22 cellular contexts compared by ENCODE assay signal in the genomic region with DNA sequence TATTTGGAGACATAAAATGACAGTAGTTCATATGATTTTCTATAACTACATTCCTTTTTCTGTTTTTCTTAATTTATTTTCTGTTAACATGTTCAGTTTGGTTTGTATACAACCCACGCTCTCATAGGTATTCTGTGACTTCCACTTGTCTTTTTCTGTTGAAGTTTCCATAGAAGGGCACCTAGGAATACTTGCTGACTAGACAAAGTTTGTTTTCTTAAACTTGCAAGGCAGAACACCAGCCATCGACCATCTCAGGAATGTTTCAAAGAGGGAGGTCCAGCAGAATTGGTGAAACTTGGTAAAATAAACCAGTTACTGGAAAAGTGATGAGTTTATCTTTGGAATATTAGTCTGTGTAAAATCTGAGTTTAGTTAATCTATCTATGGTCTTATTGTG.
DNase-seq lines count a peak whose midpoint lies in the region; ATAC-seq, FAIRE-seq and TF ChIP-seq lines count a peak whose summit lies in the region.
"Had no signal": no experiment of that assay in that cellular context is flagged by ENCODE, and none has a peak within 500 bp of the region (broad histone marks: within the 10 kb centered on the region; RNA-seq: fewer than 3 reads in every experiment).

No MANE protein-coding gene starts in this region.

- FAIRE-seq in HepG2 (lab: Jason Lieb, UNC) (no peak), H1 (lab: Jason Lieb, UNC) (no peak)
- FAIRE-seq: D721Med, GM12891, GM19239 had no signal

- H3K79me2 ChIP-seq in HepG2 (ENCODE audit: insufficient read depth, low read length) (no peaks in the 10 kb centered on the region), OCI-LY3 (ENCODE audit: low read length) (no peaks in the 10 kb centered on the region), H1 (ENCODE audit: control insufficient read depth in 1 of 2, insufficient read depth in 2 of 2, low read length in 2 of 2) (no peaks in the 10 kb centered on the region)

- H3K9me3 ChIP-seq in HepG2 (ENCODE audit: low read length) (no peaks in the 10 kb centered on the region), right lobe of liver (no peaks in the 10 kb centered on the region), OCI-LY3 (ENCODE audit: insufficient read depth, low read length) (no peaks in the 10 kb centered on the region), H1 (ENCODE audit: insufficient read depth in 2 of 2, low read depth in 1 of 2, low read length in 1 of 2) (no peaks in the 10 kb centered on the region)
- no peaks in the 10 kb centered on the region for H3K9me3 ChIP-seq in CD8-positive, alpha-beta T cell (ENCODE audit: low read length)
- H3K9me3 ChIP-seq: BE2C, BLaER1, Caco-2 had no signal

- H3K56ac ChIP-seq in H1 (replicated peaks; ENCODE audit: insufficient read length, low read depth, low read length) = no peak overlapping the region

- no peak for TF ChIP-seq POLR2A in HepG2 (IDR thresholded peaks at IDR 0.05; ENCODE audit: insufficient read depth in 1 of 2, low read depth in 2 of 2, low read length in 2 of 2)
- TF ChIP-seq POLR2A in right lobe of liver (IDR thresholded peaks at IDR 0.05) = no peak
- no peak for TF ChIP-seq POLR2A in H1 (IDR thresholded peaks at IDR 0.05; ENCODE audit: control extremely low read depth in 1 of 2, low read depth in 2 of 2, low read length in 2 of 2)

- H4K5ac ChIP-seq in H1 (ENCODE audit: insufficient read length, low read depth, low read length) = no peak overlapping the region

- H2AFZ ChIP-seq in HepG2 (ENCODE audit: low read length) (no peak overlapping the region), OCI-LY3 (ENCODE audit: low read depth, low read length) (peak overlapping the region; percentile 42; the same call in 1 of the 2 replicates), H1 (ENCODE audit: low read length) (no peak overlapping the region)

- POLR2A ChIA-PET in HepG2 (lab: Yijun Ruan, JAX) = no interaction called here
- POLR2A ChIA-PET in H1 (lab: Charles Lee; ENCODE audit: partially characterized antibody) = no interaction called here
- POLR2A ChIA-PET in CD8-positive, alpha-beta T cell (lab: Charles Lee) = no interaction called here

- H3K4me3 Mint-ChIP-seq in CD8-positive, alpha-beta T cell = no peak overlapping the region
- H3K4me3 Mint-ChIP-seq: CD14-positive monocyte; CD4-positive, alpha-beta memory T cell; CD4-positive, CD25-positive, alpha-beta regulatory T cell had no signal

- in situ Hi-C loops in HepG2 (cut with HindIII; ENCODE audit: extremely low pct_ligation_motif_present, low pct_unique_long_range_greater_than_20kb) = no loop called here

- no peak overlapping the region for H3K14ac ChIP-seq in H1 (ENCODE audit: insufficient read length)

- WGBS in HepG2 (ENCODE audit: low lambda C conversion rate) = 3% methylated on average over 2 of the region's 2 CpGs
- 33% methylated on average over 2 of the region's 2 CpGs for WGBS in right lobe of liver (ENCODE audit: insufficient coverage, low coverage, low lambda C conversion rate, missing lambda C conversion rate)
- 92% methylated on average over 2 of the region's 2 CpGs; no CpG with 5 or more reads in 1 of the 2 experiments for WGBS in H1 (ENCODE audit: extremely low coverage in 1 of 2, insufficient coverage in 1 of 2, insufficient read length in 1 of 2, insufficient replicate concordance in 2 of 2, low coverage in 1 of 2, low lambda C conversion rate in 2 of 2, missing lambda C conversion rate in 1 of 2), 2 experiments

- ATAC-seq in HepG2 (no peak), right lobe of liver (no peak)
- no peak for ATAC-seq in CD8-positive, alpha-beta T cell

- H2BK15ac ChIP-seq in H1 (ENCODE audit: low read length) = no peak overlapping the region

- H4K91ac ChIP-seq in H1 (replicated peaks; ENCODE audit: insufficient read length, low read length) = no peak overlapping the region

- DNase-seq in HepG2 (ENCODE audit: low spot score) (no peak), right lobe of liver (no peak), H1 (ENCODE audit: low read depth in 1 of 2, low spot score in 2 of 2) (no peak), NCI-H187 treated with DMSO at 0.1 percent for 48 hours (lab: John Stamatoyannopoulos, UW) (no peak), ureter (ENCODE audit: low spot score) (no peak)
- DNase-seq in CD8-positive, alpha-beta T cell = no peak
- DNase-seq: ACHN; BE2C; C1 segment of cervical spinal cord; Caco-2; Calu3; CD4-positive, alpha-beta memory T cell; CD4-positive, CD25-positive, alpha-beta regulatory T cell; DMS79 treated with DMSO at 0.1 percent for 48 hours; GF-D8 had no signal

- intact Hi-C loops in HepG2 (cut with micrococcal nuclease; ENCODE audit: unreplicated experiment) = no loop called here
- intact Hi-C loops in right lobe of liver (cut with DNase I) = no loop called here
- intact Hi-C loops in CD8-positive, alpha-beta T cell (cut with DNase I, micrococcal nuclease) = no loop called here

- peaks cover 6% of the 10 kb centered on the region for H3K9me3 Mint-ChIP-seq in CD8-positive, alpha-beta T cell
- H3K9me3 Mint-ChIP-seq: CD14-positive monocyte had no signal

- BruUV-seq in HepG2 (replicated peaks; lab: Mats Ljungman, UMichigan) = no TSS peak

- no peak overlapping the region for H3K4me3 ChIP-seq in HepG2 (replicated peaks in 1 of 3; ENCODE audit: insufficient read depth in 1 of 3, low read depth in 2 of 3, low read length in 3 of 3)
- no peak overlapping the region for H3K4me3 ChIP-seq in right lobe of liver
- H3K4me3 ChIP-seq in OCI-LY3 (ENCODE audit: low read length) = no peak overlapping the region
- H3K4me3 ChIP-seq in H1 (ENCODE audit: extremely low read depth in 1 of 4, insufficient read depth in 2 of 4, low read depth in 3 of 4, low read length in 4 of 4) = no peak overlapping the region
- no peak overlapping the region for H3K4me3 ChIP-seq in CD8-positive, alpha-beta T cell (ENCODE audit: low read depth, low read length)
- H3K4me3 ChIP-seq: BLaER1 had no signal

- no peaks in the 10 kb centered on the region for H3K36me3 Mint-ChIP-seq in CD8-positive, alpha-beta T cell
- H3K36me3 Mint-ChIP-seq: CD14-positive monocyte; CD4-positive, alpha-beta memory T cell; CD4-positive, CD25-positive, alpha-beta regulatory T cell had no signal

- no peaks in the 10 kb centered on the region for H3K36me3 ChIP-seq in HepG2 (replicated peaks in 1 of 2; ENCODE audit: control insufficient read depth in 1 of 2, insufficient read depth in 2 of 2, low read length in 2 of 2)
- H3K36me3 ChIP-seq in right lobe of liver = no peaks in the 10 kb centered on the region
- no peaks in the 10 kb centered on the region for H3K36me3 ChIP-seq in OCI-LY3 (replicated peaks; ENCODE audit: low read depth, low read length)
- no peaks in the 10 kb centered on the region for H3K36me3 ChIP-seq in H1 (ENCODE audit: control insufficient read depth in 2 of 4, insufficient read depth in 4 of 4, low read length in 3 of 4)
- no peaks in the 10 kb centered on the region for H3K36me3 ChIP-seq in CD8-positive, alpha-beta T cell (ENCODE audit: insufficient read depth, low read length)
- H3K36me3 ChIP-seq: BE2C, BLaER1 had no signal

- H3K4me1 ChIP-seq in HepG2 (ENCODE audit: insufficient read depth, low read length) (no peaks in the 10 kb centered on the region), right lobe of liver (no peaks in the 10 kb centered on the region), OCI-LY3 (ENCODE audit: low read length) (no peaks in the 10 kb centered on the region), H1 (replicated peaks in 1 of 4; ENCODE audit: control insufficient read depth in 3 of 4, insufficient read depth in 4 of 4, low read length in 3 of 4) (no peaks in the 10 kb centered on the region; a peak in 1 of 7 replicates)
- H3K4me1 ChIP-seq in CD8-positive, alpha-beta T cell (ENCODE audit: insufficient read depth, low read length) = no peaks in the 10 kb centered on the region
- H3K4me1 ChIP-seq: BE2C, BLaER1, Caco-2 had no signal

- H3K27me3 Mint-ChIP-seq in CD8-positive, alpha-beta T cell (ENCODE audit: low read depth) = no peaks in the 10 kb centered on the region
- H3K27me3 Mint-ChIP-seq: CD4-positive, alpha-beta memory T cell; CD4-positive, CD25-positive, alpha-beta regulatory T cell had no signal

- TF ChIP-seq CTCF in HepG2 (CRISPR knock-in tag; IDR thresholded peaks at IDR 0.05) = no peak
- no peak for TF ChIP-seq CTCF in right lobe of liver (IDR thresholded peaks at IDR 0.05)
- no peak for TF ChIP-seq CTCF in OCI-LY3 (IDR thresholded peaks at IDR 0.05; ENCODE audit: low read depth, low read length)
- TF ChIP-seq CTCF in H1 (IDR thresholded peaks at IDR 0.05; ENCODE audit: control extremely low read depth in 1 of 3, insufficient read depth in 1 of 3, low read depth in 1 of 3, low read length in 3 of 3) = no peak
- no peak for TF ChIP-seq CTCF in CD8-positive, alpha-beta T cell (IDR thresholded peaks at IDR 0.05)

- no peaks in the 10 kb centered on the region for H3K79me1 ChIP-seq in H1 (ENCODE audit: low read depth, low read length)

- no peak for TF ChIP-seq RAD21 in HepG2 (CRISPR knock-in tag; IDR thresholded peaks at IDR 0.05)
- no peak for TF ChIP-seq RAD21 in H1 (IDR thresholded peaks at IDR 0.05 in 1 of 2, conservative IDR thresholded peaks at IDR 0.05 in 1 of 2; ENCODE audit: low read depth in 2 of 2, low read length in 2 of 2)

- H4K20me1 ChIP-seq in HepG2 (ENCODE audit: insufficient read depth, low read length) (no peaks in the 10 kb centered on the region), OCI-LY3 (ENCODE audit: insufficient read depth, low read length) (no peaks in the 10 kb centered on the region), H1 (replicated peaks in 1 of 2; ENCODE audit: control insufficient read depth in 1 of 2, insufficient read depth in 2 of 2, low read length in 2 of 2) (no peaks in the 10 kb centered on the region)
- H4K20me1 ChIP-seq: BLaER1 had no signal

- TF ChIP-seq EP300 in HepG2 (IDR thresholded peaks at IDR 0.05; ENCODE audit: low read depth in 2 of 2, low read length in 2 of 2) (no peak), HepG2 (CRISPR knock-in tag; IDR thresholded peaks at IDR 0.05; ENCODE audit: borderline replicate concordance) (no peak), H1 (IDR thresholded peaks at IDR 0.05; ENCODE audit: borderline replicate concordance in 1 of 2, low read depth in 2 of 2, low read length in 2 of 2) (no peak)

- no peak overlapping the region for H3K4ac ChIP-seq in H1 (replicated peaks; ENCODE audit: insufficient read length, low read depth, low read length)

- H3K27me3 ChIP-seq in HepG2 (ENCODE audit: control insufficient read depth in 1 of 2, insufficient read depth in 2 of 2, low read length in 2 of 2) (no peaks in the 10 kb centered on the region), right lobe of liver (no peaks in the 10 kb centered on the region), OCI-LY3 (ENCODE audit: low read depth, low read length) (no peaks in the 10 kb centered on the region), H1 (replicated peaks in 1 of 4; ENCODE audit: control insufficient read depth in 3 of 4, extremely low read depth in 1 of 4, insufficient read depth in 3 of 4, low read length in 3 of 4) (no peaks in the 10 kb centered on the region)
- H3K27me3 ChIP-seq in CD8-positive, alpha-beta T cell (ENCODE audit: insufficient read depth, low read length) = no peaks in the 10 kb centered on the region
- H3K27me3 ChIP-seq: BE2C, BLaER1 had no signal

- no peak overlapping the region for H2AK5ac ChIP-seq in H1 (ENCODE audit: low read depth, low read length)

- no peak overlapping the region for H2BK12ac ChIP-seq in H1 (ENCODE audit: low read depth, low read length)

- no peak overlapping the region for H3K18ac ChIP-seq in H1 (ENCODE audit: extremely low read depth, low read length)

- no peak overlapping the region for H4K8ac ChIP-seq in H1 (ENCODE audit: extremely low read depth, insufficient read depth, low read length)

- H3K23ac ChIP-seq in H1 (ENCODE audit: insufficient read length) = no peak overlapping the region

- H3K27ac Mint-ChIP-seq in CD8-positive, alpha-beta T cell = no peak overlapping the region
- H3K27ac Mint-ChIP-seq: CD14-positive monocyte; CD4-positive, CD25-positive, alpha-beta regulatory T cell had no signal

- no peak overlapping the region for H2BK120ac ChIP-seq in H1 (replicated peaks; ENCODE audit: low read depth, low read length)

- H3K9ac ChIP-seq in HepG2 (ENCODE audit: insufficient read depth, low read depth, low read length) = no peak overlapping the region
- H3K9ac ChIP-seq in OCI-LY3 (ENCODE audit: low read length) = no peak overlapping the region
- no peak overlapping the region for H3K9ac ChIP-seq in H1 (replicated peaks in 1 of 4; ENCODE audit: extremely low read depth in 1 of 4, low read depth in 3 of 4, low read length in 3 of 4)
- H3K9ac ChIP-seq: BLaER1 had no signal

- CTCF ChIA-PET in HepG2 (lab: Yijun Ruan, JAX; ENCODE audit: low intra/inter-chr PET ratio, low total read pairs) = no interaction called here
- CTCF ChIA-PET in H1 (lab: Charles Lee; ENCODE audit: partially characterized antibody) = no interaction called here
- CTCF ChIA-PET in CD8-positive, alpha-beta T cell (lab: Charles Lee) = no interaction called here

- H3K27ac ChIP-seq in HepG2 (ENCODE audit: extremely low read length, insufficient read depth, low read length) (no peak overlapping the region), right lobe of liver (no peak overlapping the region), OCI-LY3 (ENCODE audit: low read length) (no peak overlapping the region), H1 (ENCODE audit: low read depth, low read length) (no peak overlapping the region)
- H3K27ac ChIP-seq in CD8-positive, alpha-beta T cell (ENCODE audit: low read depth, low read length) = no peak overlapping the region
- H3K27ac ChIP-seq: 22Rv1, BLaER1 had no signal

- no peak overlapping the region for H2BK5ac ChIP-seq in H1 (ENCODE audit: low read depth, low read length)

- H3K4me2 ChIP-seq in HepG2 (ENCODE audit: low read depth, low read length) = no peak overlapping the region
- no peak overlapping the region for H3K4me2 ChIP-seq in OCI-LY3 (ENCODE audit: low read length)
- H3K4me2 ChIP-seq in H1 (ENCODE audit: insufficient read depth in 1 of 2, low read depth in 2 of 2, low read length in 2 of 2) = no peak overlapping the region
- H3K4me2 ChIP-seq: BLaER1 had no signal

- no peaks in the 10 kb centered on the region for H3K23me2 ChIP-seq in H1 (ENCODE audit: low read depth, low read length)

- H3K4me1 Mint-ChIP-seq in CD8-positive, alpha-beta T cell (ENCODE audit: low read depth) = no peaks in the 10 kb centered on the region
- H3K4me1 Mint-ChIP-seq: CD14-positive monocyte; CD4-positive, alpha-beta memory T cell; CD4-positive, CD25-positive, alpha-beta regulatory T cell had no signal

- H2BK20ac ChIP-seq in H1 (ENCODE audit: low read length) = no peak overlapping the region
